20 cellular contexts compared by ENCODE assay signal in the genomic region with DNA sequence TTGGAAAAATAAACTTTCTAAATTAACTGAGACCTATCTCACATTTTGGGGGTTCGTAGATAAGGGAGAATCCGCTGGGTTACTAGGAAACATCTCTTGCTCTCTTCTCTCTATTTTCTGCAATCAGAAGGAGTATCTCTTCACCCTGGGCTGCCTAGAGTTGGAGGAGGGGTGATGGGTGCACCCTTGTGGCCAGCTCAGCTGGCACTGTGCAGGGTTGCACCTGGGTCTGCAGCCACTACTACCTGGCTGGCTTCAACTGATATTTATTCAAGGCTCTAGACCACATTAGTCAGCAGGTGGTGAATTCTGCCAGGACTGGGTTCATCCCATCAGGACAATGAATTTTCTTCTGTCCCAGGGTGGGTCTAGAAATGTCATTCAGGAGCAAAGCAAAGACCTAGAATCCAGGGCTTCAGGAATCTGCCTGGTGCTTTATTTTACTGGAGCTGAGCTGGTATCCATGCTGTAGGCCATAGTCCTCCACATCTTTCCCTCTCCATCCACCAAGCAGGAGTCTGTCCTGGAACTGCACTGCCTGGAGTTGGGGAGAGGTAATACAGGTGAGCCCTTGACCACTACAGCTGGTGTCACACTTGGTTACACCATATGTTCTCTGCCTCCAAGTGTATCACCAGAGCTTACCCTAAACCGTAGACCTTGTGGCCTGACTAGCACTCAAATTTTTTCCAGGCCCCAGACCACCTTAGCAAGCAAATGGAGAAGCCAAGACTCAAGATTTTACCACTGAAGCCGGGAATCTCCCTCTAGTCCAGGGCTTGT. TPM values are rescaled to one million over a fixed set of nuclear protein-coding genes. Genes with fewer than 3 reads are reported as not detected.
A peak's percentile ranks its signal among the peaks of the same experiment; 100 is the strongest.
DNase-seq lines count a peak whose midpoint lies in the region; ATAC-seq, FAIRE-seq and TF ChIP-seq lines count a peak whose summit lies in the region.
"Had no signal": no experiment of that assay in that cellular context is flagged by ENCODE, and none has a peak within 500 bp of the region (broad histone marks: within the 10 kb centered on the region; RNA-seq: fewer than 3 reads in every experiment).

No MANE protein-coding gene starts in this region.

- TF ChIP-seq RAD21 in HCT116 (IDR thresholded peaks at IDR 0.05; ENCODE audit: low read depth), result no peak

- no peaks in the 10 kb centered on the region for H3K4me1 ChIP-seq in HCT116 (ENCODE audit: control insufficient read depth in 1 of 2, insufficient read depth in 2 of 2, low read length in 2 of 2)
- no peaks in the 10 kb centered on the region for H3K4me1 ChIP-seq in PC-3 (ENCODE audit: insufficient read depth, low read length)
- H3K4me1 ChIP-seq in pancreas, result no peaks in the 10 kb centered on the region
- H3K4me1 ChIP-seq: BLaER1 had no signal

- no peaks in the 10 kb centered on the region for H3K27me3 ChIP-seq in HCT116 (ENCODE audit: insufficient read depth, low read length)
- H3K27me3 ChIP-seq in PC-3 (ENCODE audit: low read length), result peaks cover 8% of the 10 kb centered on the region; the same call in 1 of the 2 replicates
- H3K27me3 ChIP-seq in pancreas, result no peaks in the 10 kb centered on the region
- H3K27me3 ChIP-seq: BLaER1 had no signal

- H3K27ac Mint-ChIP-seq in stimulated activated effector memory CD8-positive, alpha-beta T cell treated with anti-CD3 and anti-CD28 coated beads, Interleukin-12 subunit alpha, Interleukin-12 subunit beta, amount 100 ng/mL, for 72 hours, result no peak overlapping the region
- no peak overlapping the region for H3K27ac Mint-ChIP-seq in activated T-cell treated with anti-CD3 and anti-CD28 coated beads, Interleukin-2, amount 50 U/mL, for 72 hours
- no peak overlapping the region for H3K27ac Mint-ChIP-seq in naive thymus-derived CD8-positive, alpha-beta T cell
- H3K27ac Mint-ChIP-seq: CD14-positive monocyte; CD8-positive, alpha-beta T cell; H9 had no signal

- peak; percentile 52; the same call in 1 of the 2 replicates for ATAC-seq in HCT116
- 0 out of 2 replicates have a peak, but pooled peaks have one; percentile 13 for ATAC-seq in PC-3
- peak; percentile 32 for ATAC-seq in stimulated activated effector memory CD8-positive, alpha-beta T cell treated with anti-CD3 and anti-CD28 coated beads, Interleukin-12 subunit alpha, Interleukin-12 subunit beta, amount 100 ng/mL, for 72 hours
- no peak for ATAC-seq in activated T-cell treated with anti-CD3 and anti-CD28 coated beads, Interleukin-2, amount 50 U/mL, for 72 hours (replicated peaks in 1 of 2)
- ATAC-seq in naive thymus-derived CD8-positive, alpha-beta T cell, result no peak
- ATAC-seq in pancreas, result no peak
- ATAC-seq: CD8-positive, alpha-beta T cell had no signal

- intact Hi-C loops in HCT116 (cut with micrococcal nuclease) (no loop called here), PC-3 (cut with micrococcal nuclease) (no loop called here), pancreas (cut with DNase I) (no loop called here)

- H3K9ac ChIP-seq in HCT116 (ENCODE audit: low read length) (no peak overlapping the region), PC-3 (ENCODE audit: low read length) (no peak overlapping the region)
- H3K9ac ChIP-seq: BLaER1 had no signal

- H3K9me3 Mint-ChIP-seq in stimulated activated effector memory CD8-positive, alpha-beta T cell treated with anti-CD3 and anti-CD28 coated beads, Interleukin-12 subunit alpha, Interleukin-12 subunit beta, amount 100 ng/mL, for 72 hours, result peaks cover 3% of the 10 kb centered on the region
- H3K9me3 Mint-ChIP-seq in activated T-cell treated with anti-CD3 and anti-CD28 coated beads, Interleukin-2, amount 50 U/mL, for 72 hours, result no peaks in the 10 kb centered on the region
- H3K9me3 Mint-ChIP-seq in naive thymus-derived CD8-positive, alpha-beta T cell, result peaks cover 0 to 17% (median 5%) of the 10 kb centered on the region in 9 donors
- H3K9me3 Mint-ChIP-seq: H9 had no signal

- no peaks in the 10 kb centered on the region for H3K36me3 Mint-ChIP-seq in stimulated activated effector memory CD8-positive, alpha-beta T cell treated with anti-CD3 and anti-CD28 coated beads, Interleukin-12 subunit alpha, Interleukin-12 subunit beta, amount 100 ng/mL, for 72 hours
- peaks cover 1 to 2% of the 10 kb centered on the region in 2 donors for H3K36me3 Mint-ChIP-seq in activated T-cell treated with anti-CD3 and anti-CD28 coated beads, Interleukin-2, amount 50 U/mL, for 72 hours (ENCODE audit: insufficient read depth in 2 of 2)
- peaks cover 0 to 2% (median 0%) of the 10 kb centered on the region in 3 donors for H3K36me3 Mint-ChIP-seq in naive thymus-derived CD8-positive, alpha-beta T cell
- H3K36me3 Mint-ChIP-seq: CD14-positive monocyte; CD8-positive, alpha-beta T cell had no signal

- FAIRE-seq in pancreas (lab: Jason Lieb, UNC), result no peak
- FAIRE-seq: G401.6, GM12892, H1 had no signal

- WGBS in pancreas, 2 donors, result 57 to 73% methylated on average over 4 of the region's 4 CpGs

- H3K4me1 Mint-ChIP-seq in stimulated activated effector memory CD8-positive, alpha-beta T cell treated with anti-CD3 and anti-CD28 coated beads, Interleukin-12 subunit alpha, Interleukin-12 subunit beta, amount 100 ng/mL, for 72 hours, result peaks cover 7% of the 10 kb centered on the region
- no peaks in the 10 kb centered on the region for H3K4me1 Mint-ChIP-seq in activated T-cell treated with anti-CD3 and anti-CD28 coated beads, Interleukin-2, amount 50 U/mL, for 72 hours (ENCODE audit: low read depth)
- H3K4me1 Mint-ChIP-seq in naive thymus-derived CD8-positive, alpha-beta T cell, result no peaks in the 10 kb centered on the region
- H3K4me1 Mint-ChIP-seq: CD14-positive monocyte, H9 had no signal

- DNase-seq in DMS53 (lab: John Stamatoyannopoulos, UW) (peak; percentile 36), HCT116 (ENCODE audit: low read depth, low spot score) (no peak), PC-3 (peak; percentile 27), pancreas (no peak)
- no peak for DNase-seq in stimulated activated effector memory CD8-positive, alpha-beta T cell treated with anti-CD3 and anti-CD28 coated beads, Interleukin-12 subunit alpha, Interleukin-12 subunit beta, amount 100 ng/mL, for 72 hours (ENCODE audit: low spot score in 2 of 2)
- no peak for DNase-seq in activated T-cell treated with anti-CD3 and anti-CD28 coated beads, Interleukin-2, amount 50 U/mL, for 72 hours
- no peak for DNase-seq in naive thymus-derived CD8-positive, alpha-beta T cell
- no peak for DNase-seq in stimulated activated naive CD4-positive, alpha-beta T cell treated with Interleukin-2 at 50 U/mL for 16 hours (lab: John Stamatoyannopoulos, UW)
- DNase-seq: 8988T; Calu3; CD8-positive, alpha-beta T cell; H9 had no signal

- no peaks in the 10 kb centered on the region for H3K9me2 ChIP-seq in HCT116 (ENCODE audit: insufficient read depth)
- no peaks in the 10 kb centered on the region for H3K9me2 ChIP-seq in PC-3 (replicated peaks; ENCODE audit: low read length)

- no peak overlapping the region for H3K4me3 Mint-ChIP-seq in stimulated activated effector memory CD8-positive, alpha-beta T cell treated with anti-CD3 and anti-CD28 coated beads, Interleukin-12 subunit alpha, Interleukin-12 subunit beta, amount 100 ng/mL, for 72 hours
- no peak overlapping the region for H3K4me3 Mint-ChIP-seq in activated T-cell treated with anti-CD3 and anti-CD28 coated beads, Interleukin-2, amount 50 U/mL, for 72 hours
- H3K4me3 Mint-ChIP-seq in naive thymus-derived CD8-positive, alpha-beta T cell, result no peak overlapping the region
- H3K4me3 Mint-ChIP-seq: CD14-positive monocyte; CD8-positive, alpha-beta T cell; H9 had no signal

- H3F3A ChIP-seq in PC-3 (ENCODE audit: low read length, unreplicated experiment), result no peaks in the 10 kb centered on the region

- no peaks in the 10 kb centered on the region for H3K79me2 ChIP-seq in HCT116 (ENCODE audit: insufficient read depth, low read length)
- no peaks in the 10 kb centered on the region for H3K79me2 ChIP-seq in PC-3 (ENCODE audit: low read length)

- no TSS peak for BruUV-seq in HCT116 (replicated peaks; lab: Mats Ljungman, UMichigan)
- no TSS peak for BruUV-seq in PC-3 (replicated peaks; lab: Mats Ljungman, UMichigan)

- TF ChIP-seq CTCF in HCT116 (IDR thresholded peaks at IDR 0.05 in 2 of 3, conservative IDR thresholded peaks at IDR 0.05 in 1 of 3; ENCODE audit: borderline replicate concordance in 1 of 3, insufficient read depth in 1 of 3, low read depth in 2 of 3, low read length in 2 of 3), result no peak
- peak; percentile 20; the same call in 1 of the 2 replicates for TF ChIP-seq CTCF in PC-3 (conservative IDR thresholded peaks at IDR 0.05; ENCODE audit: low read depth, low read length)
- TF ChIP-seq CTCF in pancreas (IDR thresholded peaks at IDR 0.05), result no peak

- CTCF ChIA-PET in HCT116 (lab: Charles Lee), result no interaction called here
- CTCF ChIA-PET in PC-3 (lab: Charles Lee), result no interaction called here

- RAD21 ChIA-PET in HCT116 (lab: Charles Lee; ENCODE audit: low non-redundant PET in 1 of 2, low total read pairs in 2 of 2, uncharacterized antibody in 2 of 2, unreplicated experiment in 2 of 2), result no interaction called here

- H3K36me3 ChIP-seq in HCT116 (ENCODE audit: control insufficient read depth in 1 of 2, insufficient read depth in 2 of 2, low read length in 2 of 2), result no peaks in the 10 kb centered on the region
- H3K36me3 ChIP-seq in PC-3 (ENCODE audit: low read depth, low read length), result no peaks in the 10 kb centered on the region
- H3K36me3 ChIP-seq in pancreas, result no peaks in the 10 kb centered on the region
- H3K36me3 ChIP-seq: BLaER1 had no signal

- no peaks in the 10 kb centered on the region for H4K20me1 ChIP-seq in HCT116 (ENCODE audit: insufficient read depth)
- no peaks in the 10 kb centered on the region for H4K20me1 ChIP-seq in PC-3 (ENCODE audit: low read length)
- H4K20me1 ChIP-seq: BLaER1 had no signal

- TF ChIP-seq POLR2A in HCT116 (IDR thresholded peaks at IDR 0.05; ENCODE audit: borderline replicate concordance, extremely low read depth, insufficient read depth, insufficient read length), result no peak

- H3K4me2 ChIP-seq in HCT116 (ENCODE audit: low read length), result no peak overlapping the region
- no peak overlapping the region for H3K4me2 ChIP-seq in PC-3 (ENCODE audit: low read length)
- H3K4me2 ChIP-seq: BLaER1 had no signal

- no peak overlapping the region for H3K27ac ChIP-seq in HCT116 (ENCODE audit: low read depth, low read length)
- H3K27ac ChIP-seq in PC-3 (ENCODE audit: low read length), result no peak overlapping the region
- H3K27ac ChIP-seq in pancreas, result no peak overlapping the region
- H3K27ac ChIP-seq: BLaER1 had no signal

- POLR2A ChIA-PET in HCT116 (lab: Charles Lee), result no interaction called here
- POLR2A ChIA-PET in PC-3 (lab: Charles Lee; ENCODE audit: unreplicated experiment), result no interaction called here
- POLR2A ChIA-PET in naive thymus-derived CD8-positive, alpha-beta T cell (lab: Charles Lee), result no interaction called here

- no peaks in the 10 kb centered on the region for H3K9me3 ChIP-seq in HCT116 (ENCODE audit: control insufficient read depth in 1 of 2, insufficient read depth in 1 of 2, low read depth in 1 of 2, low read length in 2 of 2)
- no peaks in the 10 kb centered on the region for H3K9me3 ChIP-seq in PC-3 (ENCODE audit: low read length)
- H3K9me3 ChIP-seq in pancreas, result no peaks in the 10 kb centered on the region
- H3K9me3 ChIP-seq: BLaER1 had no signal

- H3K4me3 ChIP-seq in HCT116 (replicated peaks in 1 of 2; ENCODE audit: low read depth in 1 of 2, low read length in 2 of 2) (no peak overlapping the region), PC-3 (ENCODE audit: low read length) (no peak overlapping the region), pancreas (no peak overlapping the region)
- H3K4me3 ChIP-seq: BLaER1 had no signal

- no peak overlapping the region for H2AFZ ChIP-seq in HCT116 (ENCODE audit: low read depth, low read length, poor library complexity, severe bottlenecking)
- H2AFZ ChIP-seq in PC-3 (ENCODE audit: low read length), result no peak overlapping the region

- no peaks in the 10 kb centered on the region for H3K27me3 Mint-ChIP-seq in activated T-cell treated with anti-CD3 and anti-CD28 coated beads, Interleukin-2, amount 50 U/mL, for 72 hours (ENCODE audit: low read depth)
- H3K27me3 Mint-ChIP-seq in naive thymus-derived CD8-positive, alpha-beta T cell, result peaks cover 0 to 8% (median 0%) of the 10 kb centered on the region in 5 donors

RNA-seq across cellular contexts. Expression of a gene that starts 14.0 kb away (rescaled TPM):
- total RNA-seq in HCT116 (2021; ENCODE audit: unreplicated experiment), result not detected
- not detected in 2 replicates for polyA plus RNA-seq in HCT116 (2012)
- not detected in 2 replicates for total RNA-seq in PC-3 (2014; rRNA removed)
- total RNA-seq in activated T-cell treated with anti-CD3 and anti-CD28 coated beads, Interleukin-2, amount 50 U/mL, for 72 hours, result not detected
- not detected for total RNA-seq in naive thymus-derived CD8-positive, alpha-beta T cell
- polyA plus RNA-seq in naive thymus-derived CD8-positive, alpha-beta T cell, result not detected
- total RNA-seq in pancreas, result not detected
- polyA plus RNA-seq in pancreas, result not detected
- total RNA-seq: A673; Calu3; CD8-positive, alpha-beta T cell; H1; H9; HT-29 had no signal
- polyA plus RNA-seq: AG04450, CD14-positive monocyte, H1 had no signal

RNA-seq across cellular contexts. Expression of a gene that starts 22.8 kb away (rescaled TPM):
- total RNA-seq in HCT116 (2021; ENCODE audit: unreplicated experiment), result not detected
- not detected in 2 replicates for polyA plus RNA-seq in HCT116 (2012)
- total RNA-seq in PC-3 (2014; rRNA removed), result not detected in 2 replicates
- total RNA-seq in activated T-cell treated with anti-CD3 and anti-CD28 coated beads, Interleukin-2, amount 50 U/mL, for 72 hours, result not detected
- not detected for total RNA-seq in naive thymus-derived CD8-positive, alpha-beta T cell
- polyA plus RNA-seq in naive thymus-derived CD8-positive, alpha-beta T cell, result not detected
- not detected for total RNA-seq in pancreas
- polyA plus RNA-seq in pancreas, result not detected
- total RNA-seq: A673; Calu3; CD8-positive, alpha-beta T cell; H1; H9; HT-29 had no signal
- polyA plus RNA-seq: AG04450, CD14-positive monocyte, H1 had no signal

Comparison
In these comparisons a context has a peak if more than half of its experiments do, and no peak if none do; other contexts are left out.
1. DNase-seq: peak in DMS53 (single experiment) and PC-3 (single experiment); none in HCT116 (single experiment), stimulated activated effector memory CD8-positive, alpha-beta T cell treated with anti-CD3 and anti-CD28 coated beads, Interleukin-12 subunit alpha, Interleukin-12 subunit beta, amount 100 ng/mL, for 72 hours (0 of 2), activated T-cell treated with anti-CD3 and anti-CD28 coated beads, Interleukin-2, amount 50 U/mL, for 72 hours (0 of 2), naive thymus-derived CD8-positive, alpha-beta T cell (0 of 10), pancreas (0 of 6) and stimulated activated naive CD4-positive, alpha-beta T cell treated with Interleukin-2 at 50 U/mL for 16 hours (single experiment).
2. ATAC-seq: peak in HCT116 (single experiment), PC-3 (single experiment) and stimulated activated effector memory CD8-positive, alpha-beta T cell treated with anti-CD3 and anti-CD28 coated beads, Interleukin-12 subunit alpha, Interleukin-12 subunit beta, amount 100 ng/mL, for 72 hours (single experiment); none in activated T-cell treated with anti-CD3 and anti-CD28 coated beads, Interleukin-2, amount 50 U/mL, for 72 hours (0 of 2), naive thymus-derived CD8-positive, alpha-beta T cell (0 of 2) and pancreas (0 of 4).